ENCODE assay signal across 12 cellular contexts in genomic region chr7:112985377-112985987, GRCh38.
DNase-seq lines count a peak whose midpoint lies in the region; ATAC-seq, FAIRE-seq and TF ChIP-seq lines count a peak whose summit lies in the region.
"Had no signal": no experiment of that assay in that cellular context is flagged by ENCODE, and none has a peak within 500 bp of the region (broad histone marks: within the 10 kb centered on the region; RNA-seq: fewer than 3 reads in every experiment).

No MANE protein-coding gene starts in this region.

- H3K4me3 Mint-ChIP-seq in natural killer cell treated with Interleukin-12 subunit alpha and Interleukin-12 subunit beta and Interleukin-15 and Interleukin-18, amount 100 ng/mL, for 72 hours = no peak overlapping the region
- H3K4me3 Mint-ChIP-seq: activated T-helper 17 cell treated with anti-CD3 and anti-CD28 coated beads, Interleukin-2, amount 50 U/mL, for 72 hours; nephron had no signal

- H3K36me3 Mint-ChIP-seq in natural killer cell treated with Interleukin-12 subunit alpha and Interleukin-12 subunit beta and Interleukin-15 and Interleukin-18, amount 100 ng/mL, for 72 hours = no peaks in the 10 kb centered on the region

- H3K27ac ChIP-seq in A549 = no peak overlapping the region

- no peak overlapping the region for H3K27ac Mint-ChIP-seq in natural killer cell treated with Interleukin-12 subunit alpha and Interleukin-12 subunit beta and Interleukin-15 and Interleukin-18, amount 100 ng/mL, for 72 hours
- H3K27ac Mint-ChIP-seq: activated T-helper 17 cell treated with anti-CD3 and anti-CD28 coated beads, Interleukin-2, amount 50 U/mL, for 72 hours; nephron had no signal

- no peak for TF ChIP-seq EP300 in A549 (IDR thresholded peaks at IDR 0.05)

- WGBS in A549 (ENCODE audit: missing lambda C conversion rate) = 14% methylated on average over 9 of the region's 9 CpGs

- FAIRE-seq in A549 (lab: Jason Lieb, UNC) = no peak
- FAIRE-seq: colon had no signal

- H3K4me1 ChIP-seq in A549 = no peaks in the 10 kb centered on the region

- peak; percentile 47 to 48; a peak in 3 of 6 replicates for ATAC-seq in A549
- ATAC-seq in natural killer cell treated with Interleukin-12 subunit alpha and Interleukin-12 subunit beta and Interleukin-15 and Interleukin-18, amount 100 ng/mL, for 72 hours = no peak
- ATAC-seq: activated T-helper 17 cell treated with anti-CD3 and anti-CD28 coated beads, Interleukin-2, amount 50 U/mL, for 72 hours had no signal

- CTCF ChIA-PET in A549 (lab: Yijun Ruan, JAX) = interaction anchor here (2.0 kb wide), 1 partner anchor 17 kb away, joined by 4 read pairs; no protein-coding TSS in a partner anchor

- no peak for TF ChIP-seq POLR2A in A549 (IDR thresholded peaks at IDR 0.05; ENCODE audit: low read length)

- no peak for DNase-seq in A549 (ENCODE audit: low read depth in 1 of 2, low spot score in 1 of 2)
- peak; percentile 45 for DNase-seq in HS-27A (ENCODE audit: low read depth)
- no peak for DNase-seq in astrocyte of the cerebellum (ENCODE audit: low read depth)
- DNase-seq in hepatic stellate cell (ENCODE audit: low spot score) = peak; percentile 5
- DNase-seq in natural killer cell treated with Interleukin-12 subunit alpha and Interleukin-12 subunit beta and Interleukin-15 and Interleukin-18, amount 100 ng/mL, for 72 hours (ENCODE audit: low spot score) = no peak
- no peak for DNase-seq in nucleus accumbens (lab: John Stamatoyannopoulos, UW)
- no peak for DNase-seq in dermis blood vessel endothelial cell
- DNase-seq in activated CD4-positive, CD25-positive, alpha-beta regulatory T cell treated with anti-CD3 and anti-CD28 coated beads, Interleukin-2, amount 50 U/mL, for 72 hours = no peak
- DNase-seq: NCI-H1105 had no signal

- peak overlapping the region; percentile 16; the same call in 1 of the 3 replicates for H3K4me2 ChIP-seq in A549

- H3K27me3 Mint-ChIP-seq in natural killer cell treated with Interleukin-12 subunit alpha and Interleukin-12 subunit beta and Interleukin-15 and Interleukin-18, amount 100 ng/mL, for 72 hours = peaks cover 15 to 37% of the 10 kb centered on the region in 2 donors

- H3K4me3 ChIP-seq in A549 (no peak overlapping the region), astrocyte of the cerebellum (ENCODE audit: low read depth, low read length) (peak overlapping the region; percentile 7)

- no peaks in the 10 kb centered on the region for H3K9me3 Mint-ChIP-seq in natural killer cell treated with Interleukin-12 subunit alpha and Interleukin-12 subunit beta and Interleukin-15 and Interleukin-18, amount 100 ng/mL, for 72 hours
- H3K9me3 Mint-ChIP-seq: activated T-helper 17 cell treated with anti-CD3 and anti-CD28 coated beads, Interleukin-2, amount 50 U/mL, for 72 hours; nephron had no signal

- POLR2A ChIA-PET in A549 (lab: Yijun Ruan, JAX) = no interaction called here

- H3K4me1 Mint-ChIP-seq in natural killer cell treated with Interleukin-12 subunit alpha and Interleukin-12 subunit beta and Interleukin-15 and Interleukin-18, amount 100 ng/mL, for 72 hours (ENCODE audit: low read depth in 2 of 2) = no peaks in the 10 kb centered on the region
- H3K4me1 Mint-ChIP-seq: activated T-helper 17 cell treated with anti-CD3 and anti-CD28 coated beads, Interleukin-2, amount 50 U/mL, for 72 hours; nephron had no signal

- TF ChIP-seq CTCF in A549 (IDR thresholded peaks at IDR 0.05) (no peak), astrocyte of the cerebellum (IDR thresholded peaks at IDR 0.05; ENCODE audit: low read depth, low read length, missing control alignments) (no peak)

- in situ Hi-C loops in astrocyte of the cerebellum (cut with HindIII; ENCODE audit: low sequenced_read_pairs) = loop anchor here (5.0 kb wide), 1 partner anchor 38 kb away; no protein-coding TSS in a partner anchor

- TF ChIP-seq RAD21 in A549 (conservative IDR thresholded peaks at IDR 0.05 in 1 of 2, IDR thresholded peaks at IDR 0.05 in 1 of 2) = no peak

- no peaks in the 10 kb centered on the region for H3K9me3 ChIP-seq in A549

TF ChIP-seq in A549, 52 proteins besides CTCF, POLR2A, EP300 and RAD21:
- TF ChIP-seq CEBPB (IDR thresholded peaks at IDR 0.05) = peak in 1 of 2 experiments; percentile 39; a peak in 1 of 4 replicates
- TF ChIP-seq MAZ (IDR thresholded peaks at IDR 0.05; ENCODE audit: borderline replicate concordance, low read depth, low read length) = no peak
TF ChIP-seq in A549: peak in this region for 1.

Comparison
In these comparisons a context has a peak if more than half of its experiments do, and no peak if none do; other contexts are left out.
1. ATAC-seq: peak in A549 (2 of 2); none in natural killer cell treated with Interleukin-12 subunit alpha and Interleukin-12 subunit beta and Interleukin-15 and Interleukin-18, amount 100 ng/mL, for 72 hours (0 of 2).
2. DNase-seq: peak in HS-27A (single experiment) and hepatic stellate cell (single experiment); none in A549 (0 of 2), astrocyte of the cerebellum (single experiment), natural killer cell treated with Interleukin-12 subunit alpha and Interleukin-12 subunit beta and Interleukin-15 and Interleukin-18, amount 100 ng/mL, for 72 hours (single experiment), nucleus accumbens (0 of 56), dermis blood vessel endothelial cell (single experiment) and activated CD4-positive, CD25-positive, alpha-beta regulatory T cell treated with anti-CD3 and anti-CD28 coated beads, Interleukin-2, amount 50 U/mL, for 72 hours (single experiment).